16 cellular contexts compared by ENCODE assay signal in genomic region chr5:37938086-37938852, GRCh38.
A peak's percentile ranks its signal among the peaks of the same experiment; 100 is the strongest.
DNase-seq lines count a peak whose midpoint lies in the region; TF ChIP-seq lines count a peak whose summit lies in the region.
"Had no signal": no experiment of that assay in that cellular context is flagged by ENCODE, and none has a peak within 500 bp of the region (broad histone marks: within the 10 kb centered on the region; RNA-seq: fewer than 3 reads in every experiment).

No MANE protein-coding gene starts in this region.

- in situ Hi-C loops in GM13976 (cut with MboI; ENCODE audit: low sequenced_read_pairs, unreplicated experiment) = no loop called here

- no peak for TF ChIP-seq CTCF in GM13976 (IDR thresholded peaks at IDR 0.05; ENCODE audit: borderline replicate concordance, control extremely low read depth, extremely low read depth, insufficient read depth, missing control alignments)

- DNase-seq in DMS79 treated with DMSO at 0.1 percent for 48 hours (lab: John Stamatoyannopoulos, UW) (peak; percentile 34), NCI-H2107 (lab: John Stamatoyannopoulos, UW) (peak; percentile 18), NCI-H524 treated with DMSO at 0.1 percent for 48 hours (lab: John Stamatoyannopoulos, UW) (peak; percentile 95), left kidney (ENCODE audit: low read depth, low spot score) (peak; percentile 79), H4 (ENCODE audit: low spot score) (no peak), GM13976 (ENCODE audit: low spot score) (no peak)
- DNase-seq in activated naive CD4-positive, alpha-beta T cell (lab: John Stamatoyannopoulos, UW) = no peak
- DNase-seq: C1 segment of cervical spinal cord, DMS 273 treated with DMSO at 0.1 percent for 48 hours, KG1, NCI-H1048, NCI-H146, NCI-H2081 treated with DMSO at 0.1 percent for 48 hours, NCI-H446, Peyer's patch, T-cell had no signal

Comparison
In these comparisons a context has a peak if more than half of its experiments do, and no peak if none do; other contexts are left out.
1. DNase-seq: peak in DMS79 treated with DMSO at 0.1 percent for 48 hours (single experiment), NCI-H2107 (single experiment), NCI-H524 treated with DMSO at 0.1 percent for 48 hours (single experiment) and left kidney (single experiment); none in activated naive CD4-positive, alpha-beta T cell (0 of 4), H4 (single experiment) and GM13976 (single experiment).